Comparison of ENCODE assay signal across 8 cellular contexts in the genomic region with DNA sequence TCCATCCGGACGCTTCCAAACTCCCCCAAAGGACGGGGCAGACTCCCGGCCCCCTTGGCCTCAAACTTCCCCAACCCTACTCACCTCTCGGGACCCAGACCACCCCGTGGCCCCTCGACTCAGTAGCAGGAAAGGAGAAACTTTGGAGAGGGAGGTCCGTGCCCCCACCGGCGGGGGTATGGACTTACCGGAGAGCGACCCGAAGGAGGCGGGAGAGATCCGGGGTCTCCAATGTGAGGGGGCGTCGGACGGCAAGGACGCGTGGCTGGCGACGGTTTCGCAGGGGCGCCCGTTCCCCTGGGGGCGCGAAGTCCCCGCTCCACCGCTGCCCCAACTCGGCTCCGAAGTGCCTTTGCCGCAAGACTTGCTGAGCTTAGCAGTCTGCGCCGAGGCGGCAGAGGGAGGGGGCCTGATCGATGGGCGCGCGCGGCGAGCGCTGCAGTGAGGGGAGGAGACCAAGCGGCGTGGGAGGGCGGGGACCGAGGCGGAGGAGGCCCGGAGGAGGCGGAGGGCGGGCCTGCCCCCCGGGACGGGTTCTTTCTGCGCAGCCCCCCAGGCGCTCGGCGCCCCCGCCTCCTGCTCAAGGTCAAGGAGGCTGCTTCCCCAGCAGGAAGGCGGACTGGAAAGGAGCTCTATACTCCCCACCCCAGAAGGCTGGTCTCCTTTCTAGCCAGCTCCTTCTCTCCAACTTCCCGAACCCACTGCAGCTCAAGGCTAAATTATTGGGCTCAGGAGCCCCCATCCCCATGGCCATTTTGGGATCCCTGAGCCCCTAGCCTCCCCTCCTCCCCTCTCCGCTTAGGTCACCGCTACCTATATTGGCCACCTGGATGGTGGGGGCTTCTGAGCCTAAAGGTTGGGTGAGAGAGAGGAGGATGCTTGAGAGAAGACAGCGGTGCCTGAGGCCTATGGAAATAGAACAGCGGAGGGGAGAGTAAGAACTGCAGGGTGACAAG. TPM values are rescaled to one million over a fixed set of nuclear protein-coding genes. Genes with fewer than 3 reads are reported as not detected.
A peak's percentile ranks its signal among the peaks of the same experiment; 100 is the strongest.
DNase-seq lines count a peak whose midpoint lies in the region; ATAC-seq, FAIRE-seq and TF ChIP-seq lines count a peak whose summit lies in the region.

TSS of gene SYT2 (minus strand) at position 385 of the 956 bp plus-strand sequence. CDS start 104,682 bp downstream, outside the sequence.

- H3K27me3 Mint-ChIP-seq in astrocyte (ENCODE audit: low read depth, unreplicated experiment): peaks cover 75% of the 10 kb centered on the region

- TF ChIP-seq POLR2A in NB4 (IDR thresholded peaks at IDR 0.05; ENCODE audit: extremely low read depth, insufficient read length): no peak

- no peak for FAIRE-seq in astrocyte (lab: Jason Lieb, UNC)

- ATAC-seq in left lobe of liver (peak; percentile 74), HG02610 (IDR thresholded peaks at IDR 0.05; ENCODE audit: unreplicated experiment) (no peak), omental fat pad (ENCODE audit: low FRiP score) (no peak)

- H3K9ac ChIP-seq in astrocyte (ENCODE audit: low read length): no peak within 1 kb of the TSS
- H3K9ac ChIP-seq in subcutaneous abdominal adipose tissue (ENCODE audit: low read length in 5 of 5): no peak within 1 kb of the TSS

- peak; percentile 57 for DNase-seq in COR-L47 (lab: John Stamatoyannopoulos, UW)
- DNase-seq in NB4 (ENCODE audit: low read depth): peak; percentile 53
- no peak for DNase-seq in astrocyte (ENCODE audit: low read depth)
- no peak for DNase-seq in left lobe of liver (ENCODE audit: low spot score)
- no peak for DNase-seq in NOMO-1 (lab: John Stamatoyannopoulos, UW; ENCODE audit: unreplicated experiment in 2 of 2)
- DNase-seq in omental fat pad (ENCODE audit: low spot score): no peak

- no peak within 1 kb of the TSS for H3K27ac Mint-ChIP-seq in astrocyte (ENCODE audit: unreplicated experiment)

- H3K27ac ChIP-seq in astrocyte (ENCODE audit: low read depth, low read length) (no peak within 1 kb of the TSS), subcutaneous abdominal adipose tissue (ENCODE audit: low read depth, low read length) (no peak within 1 kb of the TSS)

- no peak within 1 kb of the TSS for H3K4me3 ChIP-seq in NB4 (ENCODE audit: low read depth, low read length)
- H3K4me3 ChIP-seq in astrocyte (ENCODE audit: insufficient read depth, low read depth, low read length): peak within 1 kb of the TSS; percentile 28
- H3K4me3 ChIP-seq in subcutaneous abdominal adipose tissue (ENCODE audit: low read depth in 1 of 5, low read length in 5 of 5): peak within 1 kb of the TSS in 3 of 5 donors; percentile 26 to 51 (median 50)

- H3K9me3 Mint-ChIP-seq in astrocyte (ENCODE audit: unreplicated experiment): no peaks in the 10 kb centered on the region

- no peaks in the 10 kb centered on the region for H3K9me3 ChIP-seq in astrocyte (ENCODE audit: insufficient read depth, low read depth, low read length)
- no peaks in the 10 kb centered on the region for H3K9me3 ChIP-seq in subcutaneous abdominal adipose tissue (ENCODE audit: control insufficient read depth in 5 of 5, low read length in 5 of 5)

- H3K36me3 Mint-ChIP-seq in astrocyte (ENCODE audit: low read depth, unreplicated experiment): no peaks in the 10 kb centered on the region

- peaks cover 8% of the 10 kb centered on the region for H3K4me1 Mint-ChIP-seq in astrocyte (ENCODE audit: low read depth, unreplicated experiment)

- peak within 1 kb of the TSS; percentile 18 for H2AFZ ChIP-seq in astrocyte (ENCODE audit: low read depth, low read length)

- peak within 1 kb of the TSS; percentile 80 for H3K4me2 ChIP-seq in astrocyte (ENCODE audit: low read length)

- H3K4me3 Mint-ChIP-seq in astrocyte (ENCODE audit: unreplicated experiment): no peak within 1 kb of the TSS

- no peak for TF ChIP-seq CTCF in NB4 (IDR thresholded peaks at IDR 0.05; ENCODE audit: low read depth, low read length)
- no peak for TF ChIP-seq CTCF in astrocyte (IDR thresholded peaks at IDR 0.05; ENCODE audit: insufficient read depth, low read depth, low read length)
- no peak for TF ChIP-seq CTCF in omental fat pad (IDR thresholded peaks at IDR 0.05)

- H3K27me3 ChIP-seq in astrocyte (ENCODE audit: insufficient read depth, low read length) (peaks cover 75% of the 10 kb centered on the region), subcutaneous abdominal adipose tissue (ENCODE audit: control insufficient read depth in 5 of 5, insufficient read depth in 4 of 5, low read length in 5 of 5) (peaks cover 32 to 66% (median 52%) of the 10 kb centered on the region in 5 donors)

- H3K36me3 ChIP-seq in astrocyte (ENCODE audit: insufficient read depth, low read length) (no peaks in the 10 kb centered on the region), subcutaneous abdominal adipose tissue (ENCODE audit: control insufficient read depth in 5 of 5, insufficient read depth in 5 of 5, low read length in 5 of 5) (no peaks in the 10 kb centered on the region)

- H3K4me1 ChIP-seq in astrocyte (ENCODE audit: insufficient read depth, low read length) (peaks cover 8% of the 10 kb centered on the region), subcutaneous abdominal adipose tissue (ENCODE audit: control insufficient read depth in 5 of 5, insufficient read depth in 5 of 5, low read length in 5 of 5) (peaks cover 0 to 16% (median 16%) of the 10 kb centered on the region in 5 donors)

- peaks cover 6% of the 10 kb centered on the region for H4K20me1 ChIP-seq in astrocyte (ENCODE audit: insufficient read depth, low read length)

- no peaks in the 10 kb centered on the region for H3K79me2 ChIP-seq in astrocyte (ENCODE audit: insufficient read depth, low read length)

RNA-seq across cellular contexts. Expression of gene SYT2, which starts in this region (rescaled TPM):
- 0.14 and 0.27 TPM in 2 replicates for total RNA-seq in astrocyte
- total RNA-seq in left lobe of liver: not detected
- total RNA-seq in omental fat pad: under 1 TPM in 1 of 4 donors, not detected in 3; 0.12 TPM

Comparison
In these comparisons a context has a peak if more than half of its experiments do, and no peak if none do; other contexts are left out.
1. Peak in ATAC-seq in left lobe of liver; RNA of the gene not detected or under 1 TPM.
2. DNase-seq: peak in COR-L47 (single experiment) and NB4 (single experiment); none in astrocyte (single experiment), left lobe of liver (single experiment), NOMO-1 (0 of 2) and omental fat pad (single experiment).